Comparison of ENCODE assay signal across 10 cellular contexts in the genomic region with DNA sequence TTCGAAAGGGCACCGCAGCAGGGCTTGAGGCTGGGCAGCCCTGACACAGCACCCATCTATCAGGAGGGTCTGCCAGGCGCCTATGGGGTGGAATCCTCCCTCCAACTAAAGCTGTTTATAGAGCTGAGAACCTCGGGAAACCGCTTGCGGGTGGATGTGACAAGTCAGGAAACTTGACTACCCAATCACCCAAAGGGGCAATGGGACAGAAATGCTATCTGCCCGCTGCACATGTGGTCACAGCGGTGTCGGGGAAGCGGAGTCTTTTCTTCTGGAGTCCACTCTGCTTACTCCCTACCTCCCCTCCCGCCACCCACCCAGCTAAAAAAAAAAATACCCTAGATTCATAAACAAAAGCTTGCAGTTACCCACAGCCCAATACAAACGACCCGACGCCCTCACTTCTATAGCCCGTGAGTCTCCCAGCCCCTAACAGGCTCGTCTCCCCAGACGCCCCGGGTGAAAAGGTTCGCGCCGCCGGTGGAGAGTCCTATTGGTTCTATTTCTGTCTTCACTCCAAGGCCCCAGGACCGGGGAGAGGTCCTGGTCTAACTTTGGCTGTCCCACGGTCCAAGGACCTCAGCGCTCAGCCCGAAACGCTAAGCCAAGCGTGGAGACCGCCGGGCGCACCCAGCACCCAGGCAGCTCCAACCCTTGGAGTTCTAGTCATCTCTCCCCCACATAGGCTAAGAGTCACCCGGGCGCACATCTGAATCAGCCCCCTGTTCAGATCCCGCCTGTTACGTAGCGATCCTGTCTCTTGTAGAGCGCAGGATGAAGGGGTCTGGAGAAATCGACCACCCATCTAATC. TPM values are rescaled to one million over a fixed set of nuclear protein-coding genes. Genes with fewer than 3 reads are reported as not detected.
DNase-seq lines count a peak whose midpoint lies in the region; ATAC-seq and TF ChIP-seq lines count a peak whose summit lies in the region.
"Had no signal": no experiment of that assay in that cellular context is flagged by ENCODE, and none has a peak within 500 bp of the region (broad histone marks: within the 10 kb centered on the region; RNA-seq: fewer than 3 reads in every experiment).

No MANE protein-coding gene starts in this region.

- ATAC-seq in body of pancreas, result peak; percentile 36
- peak; percentile 53 for ATAC-seq in sciatic nerve

- no peaks in the 10 kb centered on the region for H3K27me3 ChIP-seq in body of pancreas

- 4 to 6% methylated on average over 34 to 38 of the region's 38 CpGs for WGBS in body of pancreas, 2 donors

- H3K27ac ChIP-seq in body of pancreas (peak overlapping the region in 1 of 4 donors; percentile 44), substantia nigra (ENCODE audit: low read depth, low read length, poor library complexity, severe bottlenecking) (no peak overlapping the region)

- DNase-seq in ELR (ENCODE audit: low read depth) (peak; percentile 13), body of pancreas (no peak), sciatic nerve (ENCODE audit: low spot score) (no peak), activated gamma-delta T cell (lab: John Stamatoyannopoulos, UW) (no peak), substantia nigra (lab: John Stamatoyannopoulos, UW) (no peak), 8988T (no peak)
- no peak for DNase-seq in stimulated activated CD4-positive, alpha-beta T cell treated with anti-CD3 and anti-CD28 coated beads, Interleukin-4, amount 100 ng/mL, for 4 hours
- DNase-seq: DMS79, NCI-H510A had no signal

- H3K4me1 ChIP-seq in body of pancreas, result peaks cover 17% of the 10 kb centered on the region

- no peak for TF ChIP-seq CTCF in body of pancreas (IDR thresholded peaks at IDR 0.05)

- intact Hi-C loops in body of pancreas (cut with DNase I) (no loop called here), sciatic nerve (cut with DNase I) (no loop called here)

- no peak for TF ChIP-seq POLR2A in body of pancreas (IDR thresholded peaks at IDR 0.05)

- no peaks in the 10 kb centered on the region for H3K9me3 ChIP-seq in body of pancreas
- no peaks in the 10 kb centered on the region for H3K9me3 ChIP-seq in iPS-18c (ENCODE audit: control insufficient read depth, insufficient read depth, low read length)

- H3K36me3 ChIP-seq in body of pancreas (replicated peaks in 1 of 2; ENCODE audit: insufficient read depth in 1 of 2, low read depth in 2 of 2), result no peaks in the 10 kb centered on the region

- H3K4me3 ChIP-seq in body of pancreas, result peak overlapping the region in 1 of 2 donors; percentile 10
- peak overlapping the region; percentile 60 for H3K4me3 ChIP-seq in iPS-18c (ENCODE audit: insufficient read depth, low read depth, low read length)

RNA-seq across cellular contexts. Expression of gene TRPC6, which starts 1.4 kb away (rescaled TPM):
- 1 to 10 TPM in 1 of 2 donors, under 1 TPM in 1; 0.52 to 4.0 TPM for total RNA-seq in body of pancreas
- total RNA-seq in sciatic nerve, result 3.3 TPM
